In genomic region chr4:138953962-138954371, GRCh38 we compare ENCODE assay signal across 10 cellular contexts.
A peak's percentile ranks its signal among the peaks of the same experiment; 100 is the strongest.
DNase-seq lines count a peak whose midpoint lies in the region; ATAC-seq and TF ChIP-seq lines count a peak whose summit lies in the region.
"Had no signal": no experiment of that assay in that cellular context is flagged by ENCODE, and none has a peak within 500 bp of the region (broad histone marks: within the 10 kb centered on the region; RNA-seq: fewer than 3 reads in every experiment).

No MANE protein-coding gene starts in this region.

- WGBS in upper lobe of left lung, 2 donors: 8 to 11% methylated on average over 2 of the region's 2 CpGs

- H3K27ac Mint-ChIP-seq in stimulated activated effector memory CD8-positive, alpha-beta T cell treated with anti-CD3 and anti-CD28 coated beads, Interleukin-12 subunit alpha, Interleukin-12 subunit beta, amount 100 ng/mL, for 72 hours: no peak overlapping the region
- H3K27ac Mint-ChIP-seq: activated naive CD8-positive, alpha-beta T cell treated with anti-CD3 and anti-CD28 coated beads, Interleukin-2, amount 10 ng/mL, durations not matched to agents 7 days and 5 days; immature natural killer cell had no signal

- no peaks in the 10 kb centered on the region for H3K9me3 Mint-ChIP-seq in stimulated activated effector memory CD8-positive, alpha-beta T cell treated with anti-CD3 and anti-CD28 coated beads, Interleukin-12 subunit alpha, Interleukin-12 subunit beta, amount 100 ng/mL, for 72 hours
- H3K9me3 Mint-ChIP-seq: activated naive CD8-positive, alpha-beta T cell treated with anti-CD3 and anti-CD28 coated beads, Interleukin-2, amount 10 ng/mL, durations not matched to agents 7 days and 5 days; immature natural killer cell had no signal

- H3K27me3 ChIP-seq in upper lobe of left lung: no peaks in the 10 kb centered on the region

- DNase-seq in HT1080 (ENCODE audit: low read depth): peak; percentile 59
- DNase-seq in brain pericyte (ENCODE audit: low read depth, low spot score): peak; percentile 45
- DNase-seq in kidney tubule cell (ENCODE audit: low spot score): peak; percentile 87
- no peak for DNase-seq in upper lobe of left lung
- DNase-seq in activated CD4-positive, alpha-beta T cell treated with anti-CD3 and anti-CD28 coated beads, Interleukin-2, amount 50 U/mL, for 48 hours: no peak
- DNase-seq in stimulated activated effector memory CD8-positive, alpha-beta T cell treated with anti-CD3 and anti-CD28 coated beads, Interleukin-12 subunit alpha, Interleukin-12 subunit beta, amount 100 ng/mL, for 72 hours (ENCODE audit: low spot score in 2 of 2): no peak
- DNase-seq: activated naive CD8-positive, alpha-beta T cell treated with anti-CD3 and anti-CD28 coated beads, Interleukin-2, amount 10 ng/mL, durations not matched to agents 7 days and 5 days; immature natural killer cell had no signal

- H3K9me3 ChIP-seq in upper lobe of left lung: no peaks in the 10 kb centered on the region

- no peak overlapping the region for H3K4me3 ChIP-seq in upper lobe of left lung

- no peaks in the 10 kb centered on the region for H3K36me3 ChIP-seq in upper lobe of left lung

- peak overlapping the region in 3 of 4 donors; percentile 13 to 32 (median 23) for H3K27ac ChIP-seq in upper lobe of left lung

- TF ChIP-seq POLR2A in upper lobe of left lung (IDR thresholded peaks at IDR 0.05): no peak
- no peak for TF ChIP-seq POLR2A in GM18505 (IDR thresholded peaks at IDR 0.05; ENCODE audit: borderline replicate concordance, extremely low read depth, insufficient read depth, insufficient read length)

- TF ChIP-seq CTCF in upper lobe of left lung (IDR thresholded peaks at IDR 0.05): no peak

- H3K4me1 ChIP-seq in upper lobe of left lung: peaks cover 4 to 15% (median 10%) of the 10 kb centered on the region in 4 donors

- no peak overlapping the region for H3K4me3 Mint-ChIP-seq in stimulated activated effector memory CD8-positive, alpha-beta T cell treated with anti-CD3 and anti-CD28 coated beads, Interleukin-12 subunit alpha, Interleukin-12 subunit beta, amount 100 ng/mL, for 72 hours
- H3K4me3 Mint-ChIP-seq: activated naive CD8-positive, alpha-beta T cell treated with anti-CD3 and anti-CD28 coated beads, Interleukin-2, amount 10 ng/mL, durations not matched to agents 7 days and 5 days; immature natural killer cell had no signal

- peak in 1 of 4 donors; percentile 13 for TF ChIP-seq EP300 in upper lobe of left lung (IDR thresholded peaks at IDR 0.05)

- H3K36me3 Mint-ChIP-seq in stimulated activated effector memory CD8-positive, alpha-beta T cell treated with anti-CD3 and anti-CD28 coated beads, Interleukin-12 subunit alpha, Interleukin-12 subunit beta, amount 100 ng/mL, for 72 hours: no peaks in the 10 kb centered on the region
- H3K36me3 Mint-ChIP-seq: activated naive CD8-positive, alpha-beta T cell treated with anti-CD3 and anti-CD28 coated beads, Interleukin-2, amount 10 ng/mL, durations not matched to agents 7 days and 5 days had no signal

- peaks cover 4% of the 10 kb centered on the region for H3K4me1 Mint-ChIP-seq in stimulated activated effector memory CD8-positive, alpha-beta T cell treated with anti-CD3 and anti-CD28 coated beads, Interleukin-12 subunit alpha, Interleukin-12 subunit beta, amount 100 ng/mL, for 72 hours

- peak; percentile 67 to 84 for ATAC-seq in upper lobe of left lung (ENCODE audit: low FRiP score in 2 of 2)
- no peak for ATAC-seq in stimulated activated effector memory CD8-positive, alpha-beta T cell treated with anti-CD3 and anti-CD28 coated beads, Interleukin-12 subunit alpha, Interleukin-12 subunit beta, amount 100 ng/mL, for 72 hours
- ATAC-seq in GM18505 (IDR thresholded peaks at IDR 0.05; ENCODE audit: unreplicated experiment): no peak
- ATAC-seq in HG03457 (IDR thresholded peaks at IDR 0.05; ENCODE audit: unreplicated experiment): no peak

Comparison
In these comparisons a context has a peak if more than half of its experiments do, and no peak if none do; other contexts are left out.
1. DNase-seq: peak in HT1080 (single experiment), brain pericyte (single experiment) and kidney tubule cell (single experiment); none in upper lobe of left lung (0 of 2), activated CD4-positive, alpha-beta T cell treated with anti-CD3 and anti-CD28 coated beads, Interleukin-2, amount 50 U/mL, for 48 hours (0 of 2) and stimulated activated effector memory CD8-positive, alpha-beta T cell treated with anti-CD3 and anti-CD28 coated beads, Interleukin-12 subunit alpha, Interleukin-12 subunit beta, amount 100 ng/mL, for 72 hours (0 of 2).
2. ATAC-seq: peak in upper lobe of left lung (2 of 2); none in stimulated activated effector memory CD8-positive, alpha-beta T cell treated with anti-CD3 and anti-CD28 coated beads, Interleukin-12 subunit alpha, Interleukin-12 subunit beta, amount 100 ng/mL, for 72 hours (single experiment), GM18505 (single experiment) and HG03457 (single experiment).